ENCODE assay signal across 18 cellular contexts in genomic region chr5:84385705-84386104, GRCh38. TPM values are rescaled to one million over a fixed set of nuclear protein-coding genes. Genes with fewer than 3 reads are reported as not detected.
DNase-seq lines count a peak whose midpoint lies in the region; ATAC-seq and TF ChIP-seq lines count a peak whose summit lies in the region.
"Had no signal": no experiment of that assay in that cellular context is flagged by ENCODE, and none has a peak within 500 bp of the region (broad histone marks: within the 10 kb centered on the region; RNA-seq: fewer than 3 reads in every experiment).

No MANE protein-coding gene starts in this region.

- peaks cover 11% of the 10 kb centered on the region for H3K4me1 Mint-ChIP-seq in endodermal cell
- H3K4me1 Mint-ChIP-seq: CD8-positive, alpha-beta memory T cell had no signal

- CTCF ChIA-PET in SK-N-SH (lab: Yijun Ruan, JAX): no interaction called here

- peak overlapping the region; percentile 78 for H3K4me3 Mint-ChIP-seq in endodermal cell
- H3K4me3 Mint-ChIP-seq: activated naive CD8-positive, alpha-beta T cell; CD8-positive, alpha-beta memory T cell had no signal

- POLR2A ChIA-PET in SK-N-SH (lab: Yijun Ruan, JAX): no interaction called here

- no peak overlapping the region for H3K27ac Mint-ChIP-seq in endodermal cell
- H3K27ac Mint-ChIP-seq: activated naive CD8-positive, alpha-beta T cell; CD8-positive, alpha-beta memory T cell; naive thymus-derived CD8-positive, alpha-beta T cell had no signal

- intact Hi-C loops in aorta (cut with DNase I): no loop called here

- no peak overlapping the region; the same call in 1 of the 2 replicates for H2AFZ ChIP-seq in SK-N-SH (ENCODE audit: low read depth)

- DNase-seq in SK-N-SH (no peak), endodermal cell (no peak), aorta (no peak), MG63 (no peak), iPS-NIHi11 (ENCODE audit: low spot score) (no peak), nucleus accumbens (lab: John Stamatoyannopoulos, UW) (no peak)
- DNase-seq: CD8-positive, alpha-beta memory T cell; dermis blood vessel endothelial cell; naive thymus-derived CD8-positive, alpha-beta T cell; NCI-H2029 treated with DMSO at 0.1 percent for 48 hours; NK-92 treated with Interleukin-12 subunit alpha and Interleukin-12 subunit beta, amount 100 ng/mL, for 24 hours had no signal

- ATAC-seq in SK-N-SH treated with all-trans-retinoic acid at 6 μM for 48 hours (no peak), aorta (ENCODE audit: low FRiP score) (no peak)
- ATAC-seq: foreskin keratinocyte; naive thymus-derived CD8-positive, alpha-beta T cell had no signal

- H3K27me3 ChIP-seq in SK-N-SH (ENCODE audit: insufficient read depth) (no peaks in the 10 kb centered on the region), endodermal cell (ENCODE audit: control insufficient read depth, insufficient read depth, low read length, poor library complexity, severe bottlenecking) (peaks cover 59% of the 10 kb centered on the region), mucosa of rectum (ENCODE audit: control insufficient read depth in 2 of 2, insufficient read depth in 2 of 2, low read length in 2 of 2) (peaks cover 0 to 6% of the 10 kb centered on the region in 2 donors), aorta (ENCODE audit: control insufficient read depth in 1 of 2, insufficient read depth in 2 of 2, low read length in 1 of 2) (no peaks in the 10 kb centered on the region), MG63 (peaks cover 55% of the 10 kb centered on the region)

- no peaks in the 10 kb centered on the region for H3K9me2 ChIP-seq in SK-N-SH

- H3K79me2 ChIP-seq in SK-N-SH (ENCODE audit: insufficient read depth): peaks cover 59% of the 10 kb centered on the region

- peaks cover 17% of the 10 kb centered on the region for H3F3A ChIP-seq in SK-N-SH (replicated peaks; ENCODE audit: insufficient read depth)

- H4K20me1 ChIP-seq in SK-N-SH (ENCODE audit: insufficient read depth): no peaks in the 10 kb centered on the region

- H3K36me3 Mint-ChIP-seq in endodermal cell (ENCODE audit: low read depth): no peaks in the 10 kb centered on the region
- H3K36me3 Mint-ChIP-seq: activated naive CD8-positive, alpha-beta T cell; CD8-positive, alpha-beta memory T cell had no signal

- peaks cover 51% of the 10 kb centered on the region for H3K27me3 Mint-ChIP-seq in endodermal cell (ENCODE audit: insufficient read depth)

- H3K4me1 ChIP-seq in SK-N-SH (ENCODE audit: control insufficient read depth in 1 of 2, insufficient read depth in 2 of 2, low read depth in 1 of 2, low read length in 1 of 2) (peaks cover 0 to 16% of the 10 kb centered on the region in 2 experiments; a peak in 3 of 4 replicates), endodermal cell (ENCODE audit: control insufficient read depth, insufficient read depth, low read length) (no peaks in the 10 kb centered on the region), mucosa of rectum (ENCODE audit: control insufficient read depth in 2 of 2, insufficient read depth in 2 of 2, low read length in 2 of 2) (peaks cover 3 to 17% of the 10 kb centered on the region in 2 donors), aorta (ENCODE audit: control insufficient read depth in 1 of 2, insufficient read depth in 2 of 2, low read length in 2 of 2) (no peaks in the 10 kb centered on the region)

- H3K9me3 ChIP-seq in SK-N-SH (no peaks in the 10 kb centered on the region), endodermal cell (ENCODE audit: control insufficient read depth, low read length) (no peaks in the 10 kb centered on the region), mucosa of rectum (ENCODE audit: control insufficient read depth in 2 of 2, low read length in 2 of 2) (no peaks in the 10 kb centered on the region), aorta (ENCODE audit: control insufficient read depth, low read length) (no peaks in the 10 kb centered on the region), MG63 (no peaks in the 10 kb centered on the region)

- no peak for TF ChIP-seq RAD21 in SK-N-SH (IDR thresholded peaks at IDR 0.05; ENCODE audit: low read length)

- no peaks in the 10 kb centered on the region for H3K9me3 Mint-ChIP-seq in endodermal cell

- H3K4me2 ChIP-seq in SK-N-SH: peak overlapping the region; percentile 96

- TF ChIP-seq CTCF in SK-N-SH (IDR thresholded peaks at IDR 0.05) (no peak), endodermal cell (conservative IDR thresholded peaks at IDR 0.05) (no peak)

- peak overlapping the region; percentile 71 to 99; a peak in 3 of 4 replicates for H3K4me3 ChIP-seq in SK-N-SH (ENCODE audit: low read depth in 2 of 2, low read length in 1 of 2)
- no peak overlapping the region for H3K4me3 ChIP-seq in endodermal cell (ENCODE audit: low read length)
- H3K4me3 ChIP-seq in mucosa of rectum (ENCODE audit: low read length in 2 of 2): peak overlapping the region; percentile 81 to 96
- H3K4me3 ChIP-seq in aorta (ENCODE audit: low read length in 2 of 2): peak overlapping the region; percentile 67 to 93
- no peak overlapping the region for H3K4me3 ChIP-seq in MG63

- H3K9ac ChIP-seq in SK-N-SH (peak overlapping the region; percentile 92), endodermal cell (ENCODE audit: extremely low read depth, low read length, poor library complexity, severe bottlenecking) (no peak overlapping the region), mucosa of rectum (ENCODE audit: low read depth in 1 of 2, low read length in 2 of 2) (peak overlapping the region in 1 of 2 donors; percentile 86)

- peak overlapping the region; percentile 24 to 89; a peak in 2 of 4 replicates for H3K27ac ChIP-seq in SK-N-SH (ENCODE audit: low read depth in 2 of 2, low read length in 1 of 2)
- no peak overlapping the region for H3K27ac ChIP-seq in endodermal cell (ENCODE audit: low read depth, low read length)
- H3K27ac ChIP-seq in mucosa of rectum (ENCODE audit: low read depth in 2 of 2, low read length in 2 of 2): peak overlapping the region; percentile 28 to 71
- no peak overlapping the region for H3K27ac ChIP-seq in aorta (ENCODE audit: low read depth in 1 of 2, low read length in 2 of 2)
- H3K27ac ChIP-seq: 22Rv1, foreskin keratinocyte, HL-60, VCaP had no signal

- H3K36me3 ChIP-seq in SK-N-SH (replicated peaks in 1 of 2; ENCODE audit: control insufficient read depth in 1 of 2, insufficient read depth in 2 of 2, low read length in 1 of 2) (peaks cover 2 to 24% of the 10 kb centered on the region in 2 experiments), endodermal cell (ENCODE audit: control insufficient read depth, insufficient read depth, low read length) (no peaks in the 10 kb centered on the region), mucosa of rectum (ENCODE audit: control insufficient read depth in 2 of 2, insufficient read depth in 2 of 2, low read length in 2 of 2) (no peaks in the 10 kb centered on the region), aorta (ENCODE audit: control insufficient read depth in 1 of 2, insufficient read depth in 2 of 2, low read length in 1 of 2) (no peaks in the 10 kb centered on the region), MG63 (no peaks in the 10 kb centered on the region)

- 81% methylated on average over 2 of the region's 2 CpGs for WGBS in SK-N-SH (ENCODE audit: low lambda C conversion rate)
- 63 to 67% methylated on average over 1 to 2 of the region's 2 CpGs for WGBS in endodermal cell (ENCODE audit: insufficient coverage in 1 of 2, insufficient read length in 1 of 2), 2 experiments
- WGBS in aorta, 2 donors: 39 to 55% methylated on average over 2 of the region's 2 CpGs

- TF ChIP-seq EP300 in SK-N-SH (IDR thresholded peaks at IDR 0.05; ENCODE audit: borderline replicate concordance in 1 of 2, low read depth in 1 of 2, low read length in 1 of 2): no peak

TF ChIP-seq in SK-N-SH, 30 proteins besides CTCF, POLR2A, EP300 and RAD21 (continues in another document):
- TF ChIP-seq MEF2A (IDR thresholded peaks at IDR 0.05; ENCODE audit: borderline replicate concordance, low read depth) (no peak), FOXM1 (IDR thresholded peaks at IDR 0.05; ENCODE audit: low read depth) (no peak), FOSL2 (IDR thresholded peaks at IDR 0.05; ENCODE audit: borderline replicate concordance, low read depth) (no peak), CHD2 (IDR thresholded peaks at IDR 0.05; ENCODE audit: low read length, partially characterized antibody) (no peak), USF2 (IDR thresholded peaks at IDR 0.05; ENCODE audit: borderline replicate concordance, low read depth, low read length) (no peak), SIN3A (IDR thresholded peaks at IDR 0.05; ENCODE audit: borderline replicate concordance, low read depth, low read length) (no peak)

TF ChIP-seq in SK-N-SH treated with all-trans-retinoic acid at 6 μM for 48 hours, 23 proteins besides CTCF, POLR2A, EP300 and RAD21 (continues in another document):
- no peak for TF ChIP-seq ZNF8 (CRISPR knock-in tag; IDR thresholded peaks at IDR 0.05)
- TF ChIP-seq CREB5 (CRISPR knock-in tag; IDR thresholded peaks at IDR 0.05; ENCODE audit: low read depth): no peak
- TF ChIP-seq ZFP30 (CRISPR knock-in tag; IDR thresholded peaks at IDR 0.05): no peak
- TF ChIP-seq ESRRG (CRISPR knock-in tag; IDR thresholded peaks at IDR 0.05): no peak
- TF ChIP-seq GLIS3 (CRISPR knock-in tag; IDR thresholded peaks at IDR 0.05): no peak
- no peak for TF ChIP-seq TOX (CRISPR knock-in tag; IDR thresholded peaks at IDR 0.05; ENCODE audit: borderline replicate concordance)
- TF ChIP-seq ZC3H10 (CRISPR knock-in tag; IDR thresholded peaks at IDR 0.05): no peak
- TF ChIP-seq BACH2 (CRISPR knock-in tag; IDR thresholded peaks at IDR 0.05; ENCODE audit: borderline replicate concordance): no peak

RNA-seq across cellular contexts. Expression of gene EDIL3, which starts 1.0 kb away (rescaled TPM):
- polyA plus RNA-seq in SK-N-SH (2012; rRNA removed) (51.5 and 82.9 TPM in 2 replicates), aorta (10 to 100 TPM; 50.0 to 89.7 TPM)
- 103 and 109 TPM in 2 replicates for polyA plus RNA-seq in SK-N-SH (2012; cell fraction: cytosol; rRNA removed)
- 27.9 and 72.1 TPM in 2 replicates for polyA plus RNA-seq in SK-N-SH (2012; cell fraction: nucleus; rRNA removed)
- total RNA-seq in endodermal cell (10 to 100 TPM in 1 of 2 donors, 1 to 10 TPM in 1; 2.2 to 17.5 TPM), aorta (100 to 1,000 TPM; 154 to 205 TPM)
- polyA plus RNA-seq in endodermal cell (2013, experiment 1 of 2): 19.1 TPM
- 17.3 TPM for polyA plus RNA-seq in endodermal cell (2013, experiment 2 of 2)
- 3.0 and 4.7 TPM in 2 replicates for total RNA-seq in MG63 (2014; rRNA removed; shearing (Covaris generic); ENCODE audit: low replicate concordance)
- total RNA-seq: CD8-positive, alpha-beta memory T cell; naive thymus-derived CD8-positive, alpha-beta T cell had no signal
- polyA plus RNA-seq: CD8-positive, alpha-beta memory T cell; naive thymus-derived CD8-positive, alpha-beta T cell had no signal

Comparison
In these comparisons a context has a peak if more than half of its experiments do, and no peak if none do; other contexts are left out.
1. H3K27ac ChIP-seq: peak in SK-N-SH (2 of 2) and mucosa of rectum (2 of 2); none in endodermal cell (single experiment) and aorta (0 of 2).
2. H3K4me3 ChIP-seq: peak in SK-N-SH (2 of 2), mucosa of rectum (2 of 2) and aorta (2 of 2); none in endodermal cell (single experiment) and MG63 (single experiment).
3. RNA of gene EDIL3, which starts 1.0 kb away (total RNA-seq): 154 to 205 TPM in aorta; 2.2 to 17.5 TPM in endodermal cell and 3.0 to 4.7 TPM in MG63; every median in the first group is over 4 times any median in the second.